In the genomic region with DNA sequence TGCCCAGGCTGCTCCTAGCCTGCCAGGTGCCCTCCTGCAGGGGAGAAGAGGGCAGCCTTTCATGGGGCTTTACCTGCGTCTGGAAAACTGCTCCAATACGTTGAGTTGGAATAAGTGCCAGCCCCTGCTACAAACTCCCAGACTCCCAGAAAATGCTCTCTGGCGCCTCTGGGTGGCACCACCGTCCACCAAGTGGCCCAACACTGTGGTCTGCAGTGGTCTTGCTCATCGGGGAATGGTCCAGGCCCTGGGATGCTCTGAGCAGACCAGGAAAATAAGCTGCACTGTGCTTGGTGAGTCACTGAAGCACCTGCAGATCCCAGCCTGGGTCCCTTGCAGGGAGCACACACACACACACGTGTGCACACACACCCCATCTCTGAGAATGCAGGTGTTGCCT, we compare ENCODE assay signal across 8 cellular contexts. TPM values are rescaled to one million over a fixed set of nuclear protein-coding genes. Genes with fewer than 3 reads are reported as not detected.
DNase-seq lines count a peak whose midpoint lies in the region; ATAC-seq and TF ChIP-seq lines count a peak whose summit lies in the region.

No MANE protein-coding gene starts in this region.

- no peak overlapping the region for H3K4me3 ChIP-seq in CD4-positive, alpha-beta memory T cell (ENCODE audit: low read length in 2 of 2)
- no peak overlapping the region for H3K4me3 ChIP-seq in HL-60 (replicated peaks; ENCODE audit: insufficient read depth, low read length)
- H3K4me3 ChIP-seq in SK-N-SH (ENCODE audit: low read depth in 2 of 2, low read length in 1 of 2) = no peak overlapping the region; a peak in 1 of 4 replicates
- no peak overlapping the region for H3K4me3 ChIP-seq in heart left ventricle
- no peak overlapping the region for H3K4me3 ChIP-seq in thoracic aorta

- no peak for TF ChIP-seq POLR2A in heart left ventricle (IDR thresholded peaks at IDR 0.05)

- TF ChIP-seq RAD21 in SK-N-SH (IDR thresholded peaks at IDR 0.05; ENCODE audit: low read length) = peak; percentile 77

- ATAC-seq in heart left ventricle = peak in 1 of 4 donors; percentile 8
- ATAC-seq in thoracic aorta (ENCODE audit: insufficient number of reproducible peaks, low FRiP score, low read depth) = no peak
- no peak for ATAC-seq in GM19328 (IDR thresholded peaks at IDR 0.05; ENCODE audit: unreplicated experiment)
- ATAC-seq in GM19035 (IDR thresholded peaks at IDR 0.05; ENCODE audit: unreplicated experiment) = no peak
- no peak for ATAC-seq in HG02798 (IDR thresholded peaks at IDR 0.05; ENCODE audit: poor library complexity, unreplicated experiment)

- peak overlapping the region in 6 of 7 donors; percentile 6 to 70 (median 35) for H3K27ac Mint-ChIP-seq in CD4-positive, alpha-beta memory T cell

- peaks cover 9% of the 10 kb centered on the region; the same call in 1 of the 2 replicates for H3K79me2 ChIP-seq in SK-N-SH (ENCODE audit: insufficient read depth)

- TF ChIP-seq EP300 in SK-N-SH (IDR thresholded peaks at IDR 0.05; ENCODE audit: borderline replicate concordance in 1 of 2, low read depth in 1 of 2, low read length in 1 of 2) = no peak

- WGBS in SK-N-SH (ENCODE audit: low lambda C conversion rate) = 81% methylated on average over 2 of the region's 6 CpGs
- WGBS in heart left ventricle, 4 donors = 30 to 70% (median 39%) methylated on average over 2 to 6 of the region's 6 CpGs

- H3K9me3 Mint-ChIP-seq in CD4-positive, alpha-beta memory T cell = no peaks in the 10 kb centered on the region

- H3K4me3 Mint-ChIP-seq in CD4-positive, alpha-beta memory T cell = no peak overlapping the region

- no peak overlapping the region for H3K4me2 ChIP-seq in SK-N-SH

- peaks cover 39% of the 10 kb centered on the region for H3K4me1 ChIP-seq in CD4-positive, alpha-beta memory T cell (ENCODE audit: insufficient read depth, low read length)
- H3K4me1 ChIP-seq in SK-N-SH (ENCODE audit: control insufficient read depth in 1 of 2, insufficient read depth in 2 of 2, low read depth in 1 of 2, low read length in 1 of 2) (peaks cover 0 to 12% of the 10 kb centered on the region in 2 experiments; a peak in 1 of 4 replicates), heart left ventricle (peaks cover 5 to 59% (median 46%) of the 10 kb centered on the region in 12 donors), thoracic aorta (ENCODE audit: control insufficient read depth in 1 of 2, low read depth in 2 of 2) (peaks cover 27 to 38% of the 10 kb centered on the region in 2 donors)

- no peaks in the 10 kb centered on the region for H3K27me3 Mint-ChIP-seq in CD4-positive, alpha-beta memory T cell

- H3K9ac ChIP-seq in SK-N-SH = no peak overlapping the region

- CTCF ChIA-PET in CD4-positive, alpha-beta memory T cell (lab: Charles Lee; ENCODE audit: partially characterized antibody) = interaction anchor here (0.7 to 2.0 kb wide), 8 partner anchors 10 to 68 kb away, joined by 3 to 6 read pairs (median 4); no protein-coding TSS in a partner anchor
- CTCF ChIA-PET in SK-N-SH (lab: Yijun Ruan, JAX) = interaction anchor here (0.7 to 4.7 kb wide), 18 partner anchors 8 to 284 kb away, joined by 3 to 37 read pairs (median 5); a partner anchor contains a TSS

- no peaks in the 10 kb centered on the region for H3K9me3 ChIP-seq in CD4-positive, alpha-beta memory T cell (ENCODE audit: control insufficient read depth in 1 of 2, low read length in 2 of 2)
- H3K9me3 ChIP-seq in SK-N-SH (no peaks in the 10 kb centered on the region), heart left ventricle (no peaks in the 10 kb centered on the region), thoracic aorta (no peaks in the 10 kb centered on the region)

- H3F3A ChIP-seq in SK-N-SH (replicated peaks; ENCODE audit: insufficient read depth) = peaks cover 4% of the 10 kb centered on the region

- no peak overlapping the region for H2AFZ ChIP-seq in SK-N-SH (ENCODE audit: low read depth)

- TF ChIP-seq CTCF in HL-60 (IDR thresholded peaks at IDR 0.05; ENCODE audit: insufficient read depth, low read length) (peak; percentile 28), SK-N-SH (IDR thresholded peaks at IDR 0.05) (peak; percentile 56), heart left ventricle (IDR thresholded peaks at IDR 0.05) (peak; percentile 32 to 62 (median 53)), thoracic aorta (IDR thresholded peaks at IDR 0.05) (peak; percentile 46)

- POLR2A ChIA-PET in CD4-positive, alpha-beta memory T cell (lab: Charles Lee; ENCODE audit: partially characterized antibody) = interaction anchor here (1.7 kb wide), 1 partner anchor 12 kb away, joined by 8 read pairs; no protein-coding TSS in a partner anchor
- POLR2A ChIA-PET in SK-N-SH (lab: Yijun Ruan, JAX) = interaction anchor here (1.1 kb wide), 1 partner anchor 79 kb away, joined by 3 read pairs; no protein-coding TSS in a partner anchor

- H3K9me2 ChIP-seq in SK-N-SH = no peaks in the 10 kb centered on the region

- H3K4me1 Mint-ChIP-seq in CD4-positive, alpha-beta memory T cell = peaks cover 25 to 50% (median 35%) of the 10 kb centered on the region in 4 donors

- peaks cover 0 to 12% of the 10 kb centered on the region in 2 donors for H3K36me3 Mint-ChIP-seq in CD4-positive, alpha-beta memory T cell

- H3K27ac ChIP-seq in CD4-positive, alpha-beta memory T cell (ENCODE audit: low read depth, low read length) = no peak overlapping the region
- H3K27ac ChIP-seq in HL-60 (replicated peaks) (no peak overlapping the region), SK-N-SH (ENCODE audit: low read depth in 2 of 2, low read length in 1 of 2) (no peak overlapping the region), heart left ventricle (no peak overlapping the region), thoracic aorta (no peak overlapping the region)

- peaks cover under 1% of the 10 kb centered on the region for H3K36me3 ChIP-seq in CD4-positive, alpha-beta memory T cell (ENCODE audit: insufficient read depth, low read length)
- H3K36me3 ChIP-seq in SK-N-SH (replicated peaks in 1 of 2; ENCODE audit: control insufficient read depth in 1 of 2, insufficient read depth in 2 of 2, low read length in 1 of 2) = peaks cover 5 to 7% of the 10 kb centered on the region in 2 experiments
- H3K36me3 ChIP-seq in heart left ventricle = peaks cover 0 to 12% (median 4%) of the 10 kb centered on the region in 9 donors
- peaks cover 3% of the 10 kb centered on the region for H3K36me3 ChIP-seq in thoracic aorta

- H3K27me3 ChIP-seq in CD4-positive, alpha-beta memory T cell (ENCODE audit: insufficient read depth, low read length) = no peaks in the 10 kb centered on the region
- H3K27me3 ChIP-seq in HL-60 (ENCODE audit: insufficient read depth, poor library complexity, severe bottlenecking) (no peaks in the 10 kb centered on the region), SK-N-SH (ENCODE audit: insufficient read depth) (no peaks in the 10 kb centered on the region), heart left ventricle (no peaks in the 10 kb centered on the region), thoracic aorta (replicated peaks; ENCODE audit: insufficient read depth) (no peaks in the 10 kb centered on the region)

- peaks cover 10% of the 10 kb centered on the region; the same call in 1 of the 2 replicates for H4K20me1 ChIP-seq in SK-N-SH (ENCODE audit: insufficient read depth)

- intact Hi-C loops in CD4-positive, alpha-beta memory T cell (cut with micrococcal nuclease) = no loop called here
- intact Hi-C loops in heart left ventricle (cut with DNase I) = loop anchor here in 6 of 10 donors (10.0 kb wide), 2 partner anchors 67 to 437 kb away; a partner anchor contains a TSS

- DNase-seq in CD4-positive, alpha-beta memory T cell = no peak
- peak in 1 of 2 experiments; percentile 34 for DNase-seq in HL-60 (ENCODE audit: low read depth in 1 of 2, low spot score in 1 of 2)
- peak; percentile 77 for DNase-seq in SK-N-SH
- DNase-seq in heart left ventricle = peak in 1 of 5 donors; percentile 19
- DNase-seq in thoracic aorta (ENCODE audit: low spot score) = no peak

TF ChIP-seq in SK-N-SH, 30 proteins besides CTCF, POLR2A, EP300 and RAD21:
- TF ChIP-seq, protein P1, sequence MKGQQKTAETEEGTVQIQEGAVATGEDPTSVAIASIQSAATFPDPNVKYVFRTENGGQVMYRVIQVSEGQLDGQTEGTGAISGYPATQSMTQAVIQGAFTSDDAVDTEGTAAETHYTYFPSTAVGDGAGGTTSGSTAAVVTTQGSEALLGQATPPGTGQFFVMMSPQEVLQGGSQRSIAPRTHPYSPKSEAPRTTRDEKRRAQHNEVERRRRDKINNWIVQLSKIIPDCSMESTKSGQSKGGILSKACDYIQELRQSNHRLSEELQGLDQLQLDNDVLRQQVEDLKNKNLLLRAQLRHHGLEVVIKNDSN (IDR thresholded peaks at IDR 0.05; ENCODE audit: borderline replicate concordance, low read depth) = no peak
- TF ChIP-seq SMC3 (IDR thresholded peaks at IDR 0.05; ENCODE audit: low read depth, low read length) = peak; percentile 46

RNA-seq across cellular contexts. Expression of a gene that starts 20.8 kb away (rescaled TPM):
- 10 to 100 TPM; 19.0 to 21.1 TPM for total RNA-seq in CD4-positive, alpha-beta memory T cell
- polyA plus RNA-seq in CD4-positive, alpha-beta memory T cell = 10 to 100 TPM; 10.2 to 15.7 TPM
- polyA plus RNA-seq in SK-N-SH (2012; rRNA removed) (19.4 and 30.2 TPM in 2 replicates), heart left ventricle (10 to 100 TPM; 33.3 to 44.6 TPM)
- polyA plus RNA-seq in SK-N-SH (2012; cell fraction: cytosol; rRNA removed) = 17.6 and 23.3 TPM in 2 replicates
- polyA plus RNA-seq in SK-N-SH (2012; cell fraction: nucleus; rRNA removed) = 33.9 and 39.3 TPM in 2 replicates
- total RNA-seq in heart left ventricle (10 to 100 TPM; 44.6 to 51.1 (median 46.4) TPM), thoracic aorta (10 to 100 TPM; 33.2 to 33.5 TPM)

RNA-seq across cellular contexts. Expression of a gene that starts 38.3 kb away (rescaled TPM):
- under 1 TPM; 0.29 to 0.33 TPM for total RNA-seq in CD4-positive, alpha-beta memory T cell
- polyA plus RNA-seq in CD4-positive, alpha-beta memory T cell = not detected
- polyA plus RNA-seq in SK-N-SH (2012; rRNA removed) (0.05 TPM in 2 replicates), heart left ventricle (under 1 TPM; 0.01 to 0.04 TPM)
- polyA plus RNA-seq in SK-N-SH (2012; cell fraction: cytosol; rRNA removed) = 0.04 and 0.05 TPM in 2 replicates
- 0.41 and 0.47 TPM in 2 replicates for polyA plus RNA-seq in SK-N-SH (2012; cell fraction: nucleus; rRNA removed)
- total RNA-seq in heart left ventricle (under 1 TPM in 7 of 9 donors, not detected in 2; 0.05 to 0.19 (median 0.15) TPM), thoracic aorta (not detected)

RNA-seq across cellular contexts. Expression of a gene that starts 41.6 kb away (rescaled TPM):
- total RNA-seq in CD4-positive, alpha-beta memory T cell = 10 to 100 TPM; 64.1 to 72.4 TPM
- 100 to 1,000 TPM; 164 to 206 TPM for polyA plus RNA-seq in CD4-positive, alpha-beta memory T cell
- polyA plus RNA-seq in SK-N-SH (2012; rRNA removed) (65.1 and 75.5 TPM in 2 replicates), heart left ventricle (100 to 1,000 TPM; 113 to 245 TPM)
- polyA plus RNA-seq in SK-N-SH (2012; cell fraction: cytosol; rRNA removed) = 48.4 and 62.0 TPM in 2 replicates
- polyA plus RNA-seq in SK-N-SH (2012; cell fraction: nucleus; rRNA removed) = 62.6 and 64.9 TPM in 2 replicates
- total RNA-seq in heart left ventricle (100 to 1,000 TPM in 5 of 9 donors, 10 to 100 TPM in 4; 60.6 to 250 (median 117) TPM), thoracic aorta (10 to 100 TPM; 35.3 to 43.5 TPM)

RNA-seq across cellular contexts. Expression of a gene that starts 43.4 kb away (rescaled TPM):
- total RNA-seq in CD4-positive, alpha-beta memory T cell = 10 to 100 TPM; 61.6 to 61.8 TPM
- polyA plus RNA-seq in CD4-positive, alpha-beta memory T cell = 10 to 100 TPM; 55.1 to 65.7 TPM
- polyA plus RNA-seq in SK-N-SH (2012; rRNA removed) (99.9 and 102 TPM in 2 replicates), heart left ventricle (10 to 100 TPM; 25.4 to 28.0 TPM)
- polyA plus RNA-seq in SK-N-SH (2012; cell fraction: cytosol; rRNA removed) = 50.3 and 72.4 TPM in 2 replicates
- polyA plus RNA-seq in SK-N-SH (2012; cell fraction: nucleus; rRNA removed) = 97.1 and 185 TPM in 2 replicates
- total RNA-seq in heart left ventricle (10 to 100 TPM; 12.0 to 47.5 (median 23.4) TPM), thoracic aorta (10 to 100 TPM; 22.8 to 23.3 TPM)
